9 cellular contexts compared by ENCODE assay signal in genomic region chr13:60121288-60121687, GRCh38.
"Had no signal": no experiment of that assay in that cellular context is flagged by ENCODE, and none has a peak within 500 bp of the region (broad histone marks: within the 10 kb centered on the region; RNA-seq: fewer than 3 reads in every experiment).

No MANE protein-coding gene starts in this region.

- ATAC-seq: HCT116 had no signal

- H3K36me3 ChIP-seq: HAP-1 had no signal

- H3K4me2 ChIP-seq: KMS-11 had no signal

- H2AFZ ChIP-seq: GM23248 had no signal

- H3K9me3 ChIP-seq: HAP-1 had no signal

- H3K4me1 ChIP-seq: HAP-1 had no signal

- DNase-seq: GM23248, GOT3, H7, HFFc6, IMR-90, KBM-7 had no signal

- H3K4me3 ChIP-seq: GM23248, HAP-1 had no signal

- H3K9ac ChIP-seq: GM23248, KMS-11 had no signal

- H3K27ac ChIP-seq: GM23248, KMS-11 had no signal
